ENCODE assay signal across 1 cellular context in genomic region chr12:46934374-46935111, GRCh38.
A peak's percentile ranks its signal among the peaks of the same experiment; 100 is the strongest.
TF ChIP-seq lines count a peak whose summit lies in the region.

No MANE protein-coding gene starts in this region.

TF ChIP-seq in HepG2, 621 proteins besides CTCF, POLR2A, EP300 and RAD21 (continued from another document and continues in another):
- TF ChIP-seq ZNF646 (CRISPR knock-in tag; IDR thresholded peaks at IDR 0.05) (0 out of 2 replicates have a peak, but pooled peaks have one; percentile 30), HOMEZ (CRISPR knock-in tag; IDR thresholded peaks at IDR 0.05; ENCODE audit: low read depth) (peak; percentile 54; the same call in 1 of the 2 replicates), MEIS1 (CRISPR knock-in tag; IDR thresholded peaks at IDR 0.05; ENCODE audit: borderline replicate concordance) (no peak), SYNCRIP (IDR thresholded peaks at IDR 0.05; ENCODE audit: insufficient read depth, low read depth, low read length) (no peak), ZEB1 (IDR thresholded peaks at IDR 0.05; ENCODE audit: insufficient replicate concordance, low read depth) (no peak), MTF2 (CRISPR knock-in tag; IDR thresholded peaks at IDR 0.05; ENCODE audit: borderline replicate concordance) (no peak), ZNF230 (CRISPR knock-in tag; IDR thresholded peaks at IDR 0.05) (no peak), ZNF704 (CRISPR knock-in tag; IDR thresholded peaks at IDR 0.05; ENCODE audit: borderline replicate concordance) (no peak), NCOA1 (CRISPR knock-in tag; IDR thresholded peaks at IDR 0.05) (no peak), FOXJ3 (CRISPR knock-in tag; IDR thresholded peaks at IDR 0.05; ENCODE audit: borderline replicate concordance) (no peak; the same call in 1 of the 2 replicates), HES4 (CRISPR knock-in tag; IDR thresholded peaks at IDR 0.05; ENCODE audit: borderline replicate concordance) (no peak), ZFP91 (CRISPR knock-in tag; IDR thresholded peaks at IDR 0.05; ENCODE audit: borderline replicate concordance) (no peak), TAF1 (CRISPR knock-in tag; IDR thresholded peaks at IDR 0.05) (no peak), ZNF878 (CRISPR knock-in tag; IDR thresholded peaks at IDR 0.05) (no peak), ZNF329 (CRISPR knock-in tag; IDR thresholded peaks at IDR 0.05; ENCODE audit: low read depth) (no peak), TERF1 (CRISPR knock-in tag; IDR thresholded peaks at IDR 0.05) (no peak), ZNF761 (CRISPR knock-in tag; conservative IDR thresholded peaks at IDR 0.05) (no peak), CENPT (CRISPR knock-in tag; IDR thresholded peaks at IDR 0.05; ENCODE audit: low read depth) (no peak), SIX1 (CRISPR knock-in tag; IDR thresholded peaks at IDR 0.05; ENCODE audit: borderline replicate concordance) (no peak), TIGD3 (CRISPR knock-in tag; IDR thresholded peaks at IDR 0.05; ENCODE audit: borderline replicate concordance) (no peak), HDAC2 (CRISPR knock-in tag; IDR thresholded peaks at IDR 0.05) (peak; percentile 40), NFE2 (CRISPR knock-in tag; IDR thresholded peaks at IDR 0.05) (no peak), ZKSCAN5 (CRISPR knock-in tag; IDR thresholded peaks at IDR 0.05) (no peak), PRDM4 (CRISPR knock-in tag; IDR thresholded peaks at IDR 0.05; ENCODE audit: borderline replicate concordance) (no peak), ONECUT2 (CRISPR knock-in tag; IDR thresholded peaks at IDR 0.05) (no peak), ZNF546 (CRISPR knock-in tag; conservative IDR thresholded peaks at IDR 0.05) (no peak), TAF15 (IDR thresholded peaks at IDR 0.05; ENCODE audit: low read depth, low read length, poor library complexity, severe bottlenecking) (no peak), PHF20 (CRISPR knock-in tag; IDR thresholded peaks at IDR 0.05) (no peak), ZNF562 (CRISPR knock-in tag; IDR thresholded peaks at IDR 0.05; ENCODE audit: borderline replicate concordance) (no peak), TBX2 (CRISPR knock-in tag; IDR thresholded peaks at IDR 0.05; ENCODE audit: borderline replicate concordance) (peak; percentile 26; the same call in 1 of the 2 replicates), RELA (CRISPR knock-in tag; IDR thresholded peaks at IDR 0.05) (no peak), KIAA2018 (CRISPR knock-in tag; IDR thresholded peaks at IDR 0.05; ENCODE audit: borderline replicate concordance) (no peak), MYNN (CRISPR knock-in tag; IDR thresholded peaks at IDR 0.05; ENCODE audit: low read depth) (no peak), SKI (IDR thresholded peaks at IDR 0.05; ENCODE audit: partially characterized antibody) (peak; percentile 48)
